Comparison of ENCODE assay signal across 16 cellular contexts in genomic region chr12:15893260-15893659, GRCh38. TPM values are rescaled to one million over a fixed set of nuclear protein-coding genes. Genes with fewer than 3 reads are reported as not detected.
DNase-seq lines count a peak whose midpoint lies in the region; ATAC-seq and TF ChIP-seq lines count a peak whose summit lies in the region.
"Had no signal": no experiment of that assay in that cellular context is flagged by ENCODE, and none has a peak within 500 bp of the region (broad histone marks: within the 10 kb centered on the region; RNA-seq: fewer than 3 reads in every experiment).

No MANE protein-coding gene starts in this region.

- peaks cover 58% of the 10 kb centered on the region for H3K79me2 ChIP-seq in neural progenitor cell (ENCODE audit: low read depth)

- ATAC-seq in WTC11 (no peak), HG03159 (IDR thresholded peaks at IDR 0.05; ENCODE audit: unreplicated experiment) (no peak), T-helper 17 cell (no peak)
- no peak for ATAC-seq in activated T-cell treated with anti-CD3 and anti-CD28 coated beads, Interleukin-2, amount 50 U/mL, for 4 hours
- ATAC-seq: A549 had no signal

- H3K9me3 Mint-ChIP-seq in Caco-2 (ENCODE audit: unreplicated experiment) (no peaks in the 10 kb centered on the region), WTC11 (no peaks in the 10 kb centered on the region), endothelial cell (ENCODE audit: unreplicated experiment) (no peaks in the 10 kb centered on the region), neural progenitor cell (no peaks in the 10 kb centered on the region)
- no peaks in the 10 kb centered on the region for H3K9me3 Mint-ChIP-seq in activated T-cell treated with anti-CD3 and anti-CD28 coated beads, Interleukin-2, amount 50 U/mL, for 4 hours
- H3K9me3 Mint-ChIP-seq: CD4-positive, alpha-beta memory T cell had no signal

- H3F3A ChIP-seq in neural progenitor cell (ENCODE audit: low read depth): peaks cover 36% of the 10 kb centered on the region

- H3K4me3 ChIP-seq in Caco-2 (ENCODE audit: low read depth, low read length) (no peak overlapping the region), neural progenitor cell (no peak overlapping the region)
- H3K4me3 ChIP-seq: A549, GM23248 had no signal

- CTCF ChIA-PET in Caco-2 (lab: Charles Lee) (no interaction called here), WTC11 (lab: Charles Lee) (no interaction called here)

- H3K9ac ChIP-seq in neural progenitor cell: no peak overlapping the region
- H3K9ac ChIP-seq: GM23248 had no signal

- H3K27ac ChIP-seq in neural progenitor cell: peak overlapping the region; percentile 45
- H3K27ac ChIP-seq: A549, C4-2B, GM23248 had no signal

- H3K36me3 Mint-ChIP-seq in Caco-2 (ENCODE audit: insufficient read depth, unreplicated experiment): peaks cover 82% of the 10 kb centered on the region
- peaks cover 41% of the 10 kb centered on the region for H3K36me3 Mint-ChIP-seq in WTC11
- peaks cover 10% of the 10 kb centered on the region for H3K36me3 Mint-ChIP-seq in endothelial cell (ENCODE audit: low read depth, unreplicated experiment)
- H3K36me3 Mint-ChIP-seq in neural progenitor cell: peaks cover 16% of the 10 kb centered on the region
- H3K36me3 Mint-ChIP-seq in activated T-cell treated with anti-CD3 and anti-CD28 coated beads, Interleukin-2, amount 50 U/mL, for 4 hours (ENCODE audit: insufficient read depth): peaks cover 26% of the 10 kb centered on the region
- peaks cover 2% of the 10 kb centered on the region for H3K36me3 Mint-ChIP-seq in T-helper 17 cell (ENCODE audit: low read depth)

- H3K4me1 Mint-ChIP-seq in Caco-2 (ENCODE audit: low read depth, unreplicated experiment) (peaks cover under 1% of the 10 kb centered on the region), WTC11 (no peaks in the 10 kb centered on the region), endothelial cell (ENCODE audit: unreplicated experiment) (no peaks in the 10 kb centered on the region), neural progenitor cell (no peaks in the 10 kb centered on the region), T-helper 17 cell (peaks cover 11% of the 10 kb centered on the region)
- H3K4me1 Mint-ChIP-seq in activated T-cell treated with anti-CD3 and anti-CD28 coated beads, Interleukin-2, amount 50 U/mL, for 4 hours (ENCODE audit: low read depth): peaks cover 14% of the 10 kb centered on the region

- H3K27me3 ChIP-seq in Caco-2 (replicated peaks; ENCODE audit: control insufficient read depth, insufficient read depth, low read length) (no peaks in the 10 kb centered on the region), neural progenitor cell (no peaks in the 10 kb centered on the region)
- H3K27me3 ChIP-seq: BE2C had no signal

- peak overlapping the region; percentile 29 for H3K4me2 ChIP-seq in neural progenitor cell
- H3K4me2 ChIP-seq: A549 had no signal

- H4K20me1 ChIP-seq in neural progenitor cell (ENCODE audit: low read depth): peaks cover 33% of the 10 kb centered on the region

- TF ChIP-seq CTCF in Caco-2 (IDR thresholded peaks at IDR 0.05; ENCODE audit: insufficient read depth in 1 of 2, low read depth in 1 of 2, low read length in 1 of 2, severe bottlenecking in 1 of 2, unreplicated experiment in 1 of 2): no peak
- no peak for TF ChIP-seq CTCF in WTC11 (IDR thresholded peaks at IDR 0.05)
- TF ChIP-seq CTCF in endothelial cell (IDR thresholded peaks at IDR 0.05; ENCODE audit: unreplicated experiment): no peak
- no peak for TF ChIP-seq CTCF in neural progenitor cell (IDR thresholded peaks at IDR 0.05)

- POLR2A ChIA-PET in Caco-2 (lab: Charles Lee): no interaction called here
- POLR2A ChIA-PET in WTC11 (lab: Charles Lee): no interaction called here

- H3K4me3 Mint-ChIP-seq in Caco-2 (ENCODE audit: unreplicated experiment) (no peak overlapping the region), WTC11 (no peak overlapping the region), endothelial cell (ENCODE audit: unreplicated experiment) (no peak overlapping the region), neural progenitor cell (no peak overlapping the region), T-helper 17 cell (no peak overlapping the region)
- no peak overlapping the region for H3K4me3 Mint-ChIP-seq in activated T-cell treated with anti-CD3 and anti-CD28 coated beads, Interleukin-2, amount 50 U/mL, for 4 hours
- H3K4me3 Mint-ChIP-seq: CD4-positive, alpha-beta memory T cell had no signal

- peak overlapping the region; percentile 64 for H3K27ac Mint-ChIP-seq in Caco-2 (ENCODE audit: unreplicated experiment)
- H3K27ac Mint-ChIP-seq in WTC11: no peak overlapping the region
- peak overlapping the region; percentile 45 for H3K27ac Mint-ChIP-seq in endothelial cell (ENCODE audit: unreplicated experiment)
- no peak overlapping the region for H3K27ac Mint-ChIP-seq in neural progenitor cell
- no peak overlapping the region for H3K27ac Mint-ChIP-seq in T-helper 17 cell

- H3K4me1 ChIP-seq in Caco-2 (no peaks in the 10 kb centered on the region), neural progenitor cell (peaks cover 6% of the 10 kb centered on the region)
- H3K4me1 ChIP-seq: BE2C had no signal

- H2AFZ ChIP-seq in neural progenitor cell (replicated peaks): no peak overlapping the region
- H2AFZ ChIP-seq: GM23248 had no signal

- no peak for DNase-seq in Caco-2
- no peak for DNase-seq in WTC11 (ENCODE audit: low spot score)
- no peak for DNase-seq in endothelial cell (ENCODE audit: low spot score)
- no peak for DNase-seq in neural progenitor cell (ENCODE audit: low spot score)
- DNase-seq in NK-92 (lab: John Stamatoyannopoulos, UW; ENCODE audit: unreplicated experiment): no peak
- no peak for DNase-seq in activated T-cell treated with anti-CD3 and anti-CD28 coated beads, Interleukin-2, amount 50 U/mL, for 4 hours
- DNase-seq in T-helper 17 cell: no peak
- DNase-seq: BE2C; CD4-positive, alpha-beta memory T cell; DND-41; GF-D8; GM23248; H7 had no signal

- peaks cover 6% of the 10 kb centered on the region for H3K36me3 ChIP-seq in Caco-2 (ENCODE audit: control insufficient read depth, insufficient read depth, low read length)
- H3K36me3 ChIP-seq in neural progenitor cell: peaks cover 58% of the 10 kb centered on the region

- no TSS peak for BruUV-seq in Caco-2 (replicated peaks; lab: Mats Ljungman, UMichigan)

- H3K9me3 ChIP-seq in Caco-2 (no peaks in the 10 kb centered on the region), neural progenitor cell (ENCODE audit: low read depth) (no peaks in the 10 kb centered on the region), T-helper 17 cell (ENCODE audit: control insufficient read depth, low read length, poor library complexity, severe bottlenecking) (no peaks in the 10 kb centered on the region)
- H3K9me3 ChIP-seq: A549, BE2C had no signal

- intact Hi-C loops in Caco-2 (cut with micrococcal nuclease; ENCODE audit: unreplicated experiment): no loop called here

- H3K27me3 Mint-ChIP-seq in Caco-2 (ENCODE audit: insufficient read depth, unreplicated experiment) (no peaks in the 10 kb centered on the region), WTC11 (ENCODE audit: low read depth) (no peaks in the 10 kb centered on the region), endothelial cell (ENCODE audit: unreplicated experiment) (no peaks in the 10 kb centered on the region), neural progenitor cell (ENCODE audit: insufficient read depth, low read depth) (no peaks in the 10 kb centered on the region), T-helper 17 cell (no peaks in the 10 kb centered on the region)
- H3K27me3 Mint-ChIP-seq in activated T-cell treated with anti-CD3 and anti-CD28 coated beads, Interleukin-2, amount 50 U/mL, for 4 hours (ENCODE audit: low read depth): no peaks in the 10 kb centered on the region
- H3K27me3 Mint-ChIP-seq: CD4-positive, alpha-beta memory T cell had no signal

TF ChIP-seq in WTC11, 78 proteins besides CTCF, POLR2A, EP300 and RAD21:
- TF ChIP-seq ATF3 (CRISPR knock-in tag; conservative IDR thresholded peaks at IDR 0.05) (no peak), HMGXB4 (CRISPR knock-in tag; IDR thresholded peaks at IDR 0.05) (no peak), KAT7 (CRISPR knock-in tag; IDR thresholded peaks at IDR 0.05; ENCODE audit: borderline replicate concordance) (no peak), ZNF138 (CRISPR knock-in tag; conservative IDR thresholded peaks at IDR 0.05) (no peak), JAZF1 (CRISPR knock-in tag; IDR thresholded peaks at IDR 0.05) (no peak), HMGA2 (CRISPR knock-in tag; IDR thresholded peaks at IDR 0.05) (peak; percentile 94; the same call in 1 of the 2 replicates), ZNF232 (CRISPR knock-in tag; IDR thresholded peaks at IDR 0.05) (no peak)

RNA-seq across cellular contexts. Expression of gene STRAP, which starts 11.1 kb away (rescaled TPM):
- total RNA-seq in Caco-2 (2022) (246 and 262 TPM in 2 replicates), WTC11 (2021) (196 to 221 TPM (median 201 TPM) in 3 replicates), endothelial cell (ENCODE audit: unreplicated experiment) (138 TPM), neural progenitor cell (ENCODE audit: low replicate concordance) (180 and 303 TPM in 2 replicates), T-helper 17 cell (100 to 1,000 TPM in 1 of 2 donors, 10 to 100 TPM in 1; 98.1 to 108 TPM)
- 100 to 1,000 TPM; 209 to 233 (median 217) TPM for total RNA-seq in activated T-cell treated with anti-CD3 and anti-CD28 coated beads, Interleukin-2, amount 50 U/mL, for 4 hours

RNA-seq across cellular contexts. Expression of gene DERA, which starts 17.9 kb away (rescaled TPM):
- total RNA-seq in Caco-2 (2022): 84.3 and 86.4 TPM in 2 replicates
- total RNA-seq in WTC11 (2021): 21.2 to 23.7 TPM (median 22.4 TPM) in 3 replicates
- 50.3 TPM for total RNA-seq in endothelial cell (ENCODE audit: unreplicated experiment)
- 64.6 and 91.2 TPM in 2 replicates for total RNA-seq in neural progenitor cell (ENCODE audit: low replicate concordance)
- 10 to 100 TPM in 1 of 3 donors, 1 to 10 TPM in 2; 6.8 to 10.4 (median 7.0) TPM for total RNA-seq in activated T-cell treated with anti-CD3 and anti-CD28 coated beads, Interleukin-2, amount 50 U/mL, for 4 hours
- total RNA-seq in T-helper 17 cell: 10 to 100 TPM; 10.9 to 12.3 TPM

Comparison
In these comparisons a context has a peak if more than half of its experiments do, and no peak if none do; other contexts are left out.
1. H3K27ac Mint-ChIP-seq: peak in Caco-2 (single experiment) and endothelial cell (single experiment); none in WTC11 (single experiment), neural progenitor cell (single experiment) and T-helper 17 cell (single experiment).